ENCODE assay signal across 1 cellular context in the genomic region with DNA sequence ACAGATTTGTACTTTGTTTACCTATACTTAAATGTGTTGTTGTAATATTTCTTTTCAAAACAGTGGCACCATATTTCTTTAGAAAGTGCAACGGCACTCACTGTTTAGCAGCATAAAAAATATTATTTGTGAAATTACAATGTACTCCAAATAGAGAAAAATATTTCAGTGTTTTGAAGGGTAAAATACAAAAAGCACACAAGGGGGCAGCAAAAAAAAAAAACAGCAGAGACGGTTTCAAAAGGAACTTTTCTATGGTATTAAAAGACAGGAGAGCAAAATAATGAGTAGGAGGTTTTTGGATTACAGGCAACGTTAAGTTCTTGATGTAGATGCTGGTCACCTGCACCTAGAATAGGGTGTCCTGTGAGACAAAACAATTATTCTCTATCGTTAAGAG.
TF ChIP-seq lines count a peak whose summit lies in the region.

No MANE protein-coding gene starts in this region.

TF ChIP-seq in IMR-90, 13 proteins besides CTCF, POLR2A, EP300 and RAD21 (continued from another document):
- no peak for TF ChIP-seq MAFK (IDR thresholded peaks at IDR 0.05; ENCODE audit: low read depth, low read length)
- no peak for TF ChIP-seq ELK1 (IDR thresholded peaks at IDR 0.05; ENCODE audit: borderline replicate concordance, low read depth, low read length)
- TF ChIP-seq NFE2L2 (IDR thresholded peaks at IDR 0.05; ENCODE audit: low read depth, low read length), result no peak
- TF ChIP-seq SMC3 (IDR thresholded peaks at IDR 0.05; ENCODE audit: low read depth, low read length), result no peak
- TF ChIP-seq RFX5 (IDR thresholded peaks at IDR 0.05; ENCODE audit: low read depth, low read length), result no peak
TF ChIP-seq in IMR-90: peak in this region for 0.
